8 cellular contexts compared by ENCODE assay signal in genomic region chr19:12610540-12611360, GRCh38. TPM values are rescaled to one million over a fixed set of nuclear protein-coding genes. Genes with fewer than 3 reads are reported as not detected.
DNase-seq lines count a peak whose midpoint lies in the region; ATAC-seq, FAIRE-seq and TF ChIP-seq lines count a peak whose summit lies in the region.

ZNF490 (minus strand) TSS chr19:12610813; CDS start chr19:12610680, 133 bp downstream.
ZNF791 (plus strand) TSS chr19:12610920; CDS start chr19:12611080, 160 bp downstream.

- H3K27me3 ChIP-seq in IMR-90 (ENCODE audit: control insufficient read depth, insufficient read depth, low read length) (no peaks in the 10 kb centered on the region), endothelial cell of umbilical vein (ENCODE audit: control insufficient read depth in 2 of 2, insufficient read depth in 2 of 2, low read length in 2 of 2) (no peaks in the 10 kb centered on the region)

- H3K23ac ChIP-seq in IMR-90 (ENCODE audit: low read depth, low read length): peak within 1 kb of the TSS; percentile 94; the same call in 1 of the 2 replicates

- CTCF ChIA-PET in IMR-90 (lab: Yijun Ruan, JAX): interaction anchor here (0.5 kb wide), 1 partner anchor 28 kb away, joined by 5 read pairs; no protein-coding TSS in a partner anchor
- CTCF ChIA-PET in OCI-LY7 (lab: Charles Lee; ENCODE audit: unreplicated experiment): interaction anchor here (0.8 kb wide), 1 partner anchor 115 kb away, joined by 3 read pairs; no protein-coding TSS in a partner anchor
- CTCF ChIA-PET in endothelial cell of umbilical vein (lab: Charles Lee): interaction anchor here (0.9 to 1.4 kb wide), 9 partner anchors 17 to 687 kb away, joined by 3 to 13 read pairs (median 3); no protein-coding TSS in a partner anchor

- H3K36me3 Mint-ChIP-seq in mesothelial cell of epicardium: peaks cover 11% of the 10 kb centered on the region

- H3K27me3 Mint-ChIP-seq in mesothelial cell of epicardium (ENCODE audit: low read depth): no peaks in the 10 kb centered on the region

- TF ChIP-seq POLR2A in IMR-90 (IDR thresholded peaks at IDR 0.05; ENCODE audit: low read depth, low read length) (peak; percentile 73), endothelial cell of umbilical vein (IDR thresholded peaks at IDR 0.05; ENCODE audit: low read depth, low read length) (peak; percentile 74)

- H3K4me2 ChIP-seq in IMR-90 (ENCODE audit: low read depth, low read length) (peak within 1 kb of the TSS; percentile 99), OCI-LY7 (ENCODE audit: low read length) (peak within 1 kb of the TSS; percentile 84), endothelial cell of umbilical vein (ENCODE audit: insufficient read depth, low read length) (peak within 1 kb of the TSS; percentile 99)

- H4K8ac ChIP-seq in IMR-90 (ENCODE audit: low read depth in 2 of 2, low read length in 2 of 2): peak within 1 kb of the TSS; percentile 37 to 94

- H3K9ac ChIP-seq in IMR-90 (ENCODE audit: low read depth, low read length) (peak within 1 kb of the TSS; percentile 83), endothelial cell of umbilical vein (replicated peaks; ENCODE audit: extremely low read depth, insufficient read depth, low read length) (peak within 1 kb of the TSS; percentile 91)

- H3K9me3 ChIP-seq in IMR-90 (ENCODE audit: control insufficient read depth, insufficient read depth, low read length): no peaks in the 10 kb centered on the region
- no peaks in the 10 kb centered on the region for H3K9me3 ChIP-seq in OCI-LY7 (ENCODE audit: low read length)
- H3K9me3 ChIP-seq in endothelial cell of umbilical vein (replicated peaks; ENCODE audit: control insufficient read depth, insufficient read depth, low read length): no peaks in the 10 kb centered on the region

- WGBS in IMR-90 (ENCODE audit: extremely low coverage in 2 of 2, insufficient read length in 1 of 2), 2 experiments: 1% methylated on average over 38 of the region's 61 CpGs; no CpG with 5 or more reads in 1 of the 2 experiments

- DNase-seq in D721Med (ENCODE audit: insufficient read length, low spot score) (peak; percentile 93), IMR-90 (peak; percentile 97), OCI-LY7 (ENCODE audit: low spot score) (peak; percentile 98), activated T-cell treated with anti-CD3 and anti-CD28 coated beads for 1 hour (ENCODE audit: low read depth) (peak; percentile 94), endothelial cell of umbilical vein (ENCODE audit: low read depth, low spot score) (peak; percentile 97), mesothelial cell of epicardium (ENCODE audit: low spot score in 2 of 2, unreplicated experiment in 2 of 2) (peak; percentile 95)
- peak; percentile 87 to 95 for DNase-seq in stimulated activated CD8-positive, alpha-beta memory T cell treated with anti-CD3 and anti-CD28 coated beads, Interleukin-15, amount 100 ng/mL, for 4 hours (ENCODE audit: low read depth in 2 of 2)

- peak within 1 kb of the TSS; percentile 89 for H4K5ac ChIP-seq in IMR-90 (ENCODE audit: low read depth, low read length)

- 0 out of 2 replicates have a peak, but pooled peaks cover 5% of the 10 kb centered on the region for H3K9me1 ChIP-seq in IMR-90 (ENCODE audit: insufficient read depth, low read length)
- H3K9me1 ChIP-seq in endothelial cell of umbilical vein (replicated peaks; ENCODE audit: control insufficient read depth, extremely low read depth, insufficient read depth, low read length): no peaks in the 10 kb centered on the region

- H3K4me1 ChIP-seq in IMR-90 (ENCODE audit: control insufficient read depth, insufficient read depth, low read length) (no peaks in the 10 kb centered on the region), OCI-LY7 (ENCODE audit: insufficient read depth, low read length, poor library complexity, severe bottlenecking) (peaks cover 37% of the 10 kb centered on the region), endothelial cell of umbilical vein (ENCODE audit: control insufficient read depth, extremely low read depth, insufficient read depth, low read length) (peaks cover 13% of the 10 kb centered on the region)

- POLR2A ChIA-PET in IMR-90 (lab: Charles Lee; ENCODE audit: unreplicated experiment): interaction anchor here (0.6 to 1.1 kb wide), 2 partner anchors 85 to 931 kb away, joined by 3 read pairs; no protein-coding TSS in a partner anchor
- POLR2A ChIA-PET in OCI-LY7 (lab: Charles Lee): interaction anchor here (0.5 to 0.7 kb wide), 5 partner anchors 32 to 728 kb away, joined by 3 to 4 read pairs (median 3); a partner anchor contains a TSS
- POLR2A ChIA-PET in endothelial cell of umbilical vein (lab: Charles Lee): interaction anchor here (0.5 to 1.3 kb wide), 4 partner anchors 19 to 269 kb away, joined by 3 to 10 read pairs (median 4); no protein-coding TSS in a partner anchor

- H3K4me3 ChIP-seq in IMR-90 (ENCODE audit: insufficient read depth, low read depth, low read length) (peak within 1 kb of the TSS; percentile 70), OCI-LY7 (ENCODE audit: low read depth, low read length, poor library complexity, severe bottlenecking) (peak within 1 kb of the TSS; percentile 90), endothelial cell of umbilical vein (replicated peaks in 1 of 3; ENCODE audit: insufficient read depth in 1 of 3, low read depth in 1 of 3, low read length in 3 of 3) (peak within 1 kb of the TSS; percentile 83 to 97 (median 91))

- H3K79me2 ChIP-seq in OCI-LY7 (ENCODE audit: insufficient read depth, low read depth, low read length): peaks cover 14% of the 10 kb centered on the region; the same call in 1 of the 2 replicates
- H3K79me2 ChIP-seq in endothelial cell of umbilical vein (ENCODE audit: control insufficient read depth, insufficient read depth, low read length): peaks cover 36% of the 10 kb centered on the region

- peak within 1 kb of the TSS; percentile 82 for H2BK5ac ChIP-seq in IMR-90 (ENCODE audit: low read depth, low read length, poor library complexity, severe bottlenecking)

- 0 out of 2 replicates have a peak within 1 kb of the TSS, but pooled peaks have one; percentile 2 for H2BK120ac ChIP-seq in IMR-90 (ENCODE audit: low read depth, low read length)

- TF ChIP-seq RAD21 in IMR-90 (IDR thresholded peaks at IDR 0.05; ENCODE audit: low read length): no peak

- H3K27ac ChIP-seq in IMR-90 (ENCODE audit: insufficient read depth, low read length) (peak within 1 kb of the TSS; percentile 81), OCI-LY7 (ENCODE audit: low read depth, low read length, poor library complexity, severe bottlenecking) (no peak within 1 kb of the TSS), endothelial cell of umbilical vein (ENCODE audit: insufficient read depth, low read depth, low read length) (peak within 1 kb of the TSS; percentile 91)

- no peaks in the 10 kb centered on the region for H3K9me2 ChIP-seq in OCI-LY7 (ENCODE audit: insufficient read depth, low read length)

- peak within 1 kb of the TSS; percentile 58 for H3K56ac ChIP-seq in IMR-90 (ENCODE audit: extremely low read depth, insufficient read depth, low read length)

- H2AFZ ChIP-seq in IMR-90 (replicated peaks; ENCODE audit: low read length, poor library complexity) (peak within 1 kb of the TSS; percentile 95), OCI-LY7 (ENCODE audit: low read length) (peak within 1 kb of the TSS; percentile 89), endothelial cell of umbilical vein (ENCODE audit: low read depth, low read length) (peak within 1 kb of the TSS; percentile 91)

- H3K9me3 Mint-ChIP-seq in mesothelial cell of epicardium: no peaks in the 10 kb centered on the region

- H3K79me1 ChIP-seq in IMR-90 (ENCODE audit: low read depth in 1 of 2, low read length in 2 of 2): peaks cover 17 to 48% of the 10 kb centered on the region in 2 experiments; a peak in 3 of 4 replicates

- peak within 1 kb of the TSS; percentile 91 for H3K4ac ChIP-seq in IMR-90 (ENCODE audit: low read depth, low read length)

- peak within 1 kb of the TSS; percentile 100 for H3K27ac Mint-ChIP-seq in mesothelial cell of epicardium

- dilution Hi-C loops in IMR-90 (cut with HindIII; ENCODE audit: low sequenced_read_pairs, unreplicated experiment) (no loop called here), endothelial cell of umbilical vein (cut with MboI; ENCODE audit: extremely low pct_ligation_motif_present, low sequenced_read_pairs) (no loop called here)

- peak within 1 kb of the TSS; percentile 93 for H2AK9ac ChIP-seq in IMR-90 (replicated peaks; ENCODE audit: low read depth, low read length, poor library complexity)

- peaks cover 12% of the 10 kb centered on the region for H3K4me1 Mint-ChIP-seq in mesothelial cell of epicardium

- in situ Hi-C loops in IMR-90 (cut with MboI; ENCODE audit: low sequenced_read_pairs): no loop called here

- H4K20me1 ChIP-seq in IMR-90 (ENCODE audit: insufficient read depth, low read length) (peaks cover 25% of the 10 kb centered on the region; the same call in 1 of the 2 replicates), OCI-LY7 (ENCODE audit: insufficient read depth, low read length) (peaks cover 5% of the 10 kb centered on the region; the same call in 1 of the 2 replicates), endothelial cell of umbilical vein (replicated peaks; ENCODE audit: control insufficient read depth, extremely low read depth, insufficient read depth, low read length) (no peaks in the 10 kb centered on the region)

- peak within 1 kb of the TSS; percentile 83 for H3K14ac ChIP-seq in IMR-90 (replicated peaks; ENCODE audit: low read depth, low read length)

- peak within 1 kb of the TSS; percentile 53 for H4K91ac ChIP-seq in IMR-90 (ENCODE audit: insufficient read depth, low read depth, low read length)

- peak; percentile 14 for TF ChIP-seq CTCF in D721Med (IDR thresholded peaks at IDR 0.05; ENCODE audit: insufficient read depth, missing control alignments)
- peak; percentile 18; the same call in 1 of the 2 replicates for TF ChIP-seq CTCF in IMR-90 (conservative IDR thresholded peaks at IDR 0.05; ENCODE audit: low read depth, low read length)
- peak; percentile 43; the same call in 1 of the 2 replicates for TF ChIP-seq CTCF in OCI-LY7 (conservative IDR thresholded peaks at IDR 0.05; ENCODE audit: low read length)
- peak; percentile 6 to 22 for TF ChIP-seq CTCF in endothelial cell of umbilical vein (IDR thresholded peaks at IDR 0.05; ENCODE audit: extremely low read depth in 1 of 2, insufficient read depth in 1 of 2, low read depth in 1 of 2, low read length in 2 of 2)
- TF ChIP-seq CTCF in mesothelial cell of epicardium (IDR thresholded peaks at IDR 0.05; ENCODE audit: unreplicated experiment): no peak

- peak within 1 kb of the TSS; percentile 60 for H2AK5ac ChIP-seq in IMR-90 (ENCODE audit: low read depth, low read length)

- H3K4me3 Mint-ChIP-seq in mesothelial cell of epicardium: peak within 1 kb of the TSS; percentile 100

- H3K36me3 ChIP-seq in IMR-90 (ENCODE audit: control insufficient read depth, insufficient read depth, low read length) (peaks cover 28% of the 10 kb centered on the region), OCI-LY7 (ENCODE audit: insufficient read depth, low read length) (peaks cover 6% of the 10 kb centered on the region), endothelial cell of umbilical vein (ENCODE audit: control insufficient read depth in 2 of 2, extremely low read depth in 1 of 2, insufficient read depth in 2 of 2, low read length in 2 of 2) (peaks cover 3 to 15% of the 10 kb centered on the region in 2 experiments)

- H3K18ac ChIP-seq in IMR-90 (ENCODE audit: low read depth, low read length): peak within 1 kb of the TSS; percentile 38

- no peak within 1 kb of the TSS for H2BK15ac ChIP-seq in IMR-90 (ENCODE audit: low read depth, low read length)

- FAIRE-seq in D721Med (lab: Jason Lieb, UNC) (no peak), endothelial cell of umbilical vein (lab: Jason Lieb, UNC) (peak; percentile 98)

- intact Hi-C loops in IMR-90 (cut with micrococcal nuclease): loop anchor here (1.0 kb wide), 1 partner anchor 59 kb away; a partner anchor contains a TSS
- intact Hi-C loops in OCI-LY7 (cut with micrococcal nuclease; ENCODE audit: unreplicated experiment): loop anchor here (2.0 kb wide), 1 partner anchor 54 kb away; no protein-coding TSS in a partner anchor
- intact Hi-C loops in endothelial cell of umbilical vein (cut with micrococcal nuclease): loop anchor here (1.0 to 10.0 kb wide), 5 partner anchors 59 to 316 kb away; partner anchors contain the start of genes GET3, TRIR, ZNF44 and ZNF443

- BruUV-seq in IMR-90 (replicated peaks; lab: Mats Ljungman, UMichigan) (no TSS peak), OCI-LY7 (replicated peaks; lab: Mats Ljungman, UMichigan) (no TSS peak), endothelial cell of umbilical vein (replicated peaks; lab: Mats Ljungman, UMichigan) (TSS peak; percentile 59)

- no peak within 1 kb of the TSS for H2BK20ac ChIP-seq in IMR-90 (ENCODE audit: low read depth, low read length)

- ATAC-seq in GM21526 (IDR thresholded peaks at IDR 0.05; ENCODE audit: low FRiP score, unreplicated experiment) (peak; percentile 57), IMR-90 (ENCODE audit: low read depth) (peak; percentile 99)

RNA-seq across cellular contexts. Expression of gene ZNF490, which starts in this region (rescaled TPM):
- total RNA-seq in IMR-90 (2012; rRNA removed): 8.1 and 9.0 TPM in 2 replicates
- 1.5 and 1.7 TPM in 2 replicates for polyA plus RNA-seq in IMR-90 (2012; rRNA removed)
- 0.38 and 0.56 TPM in 2 replicates for polyA plus RNA-seq in IMR-90 (2012; cell fraction: cytosol; rRNA removed)
- 0.60 and 1.7 TPM in 2 replicates for polyA plus RNA-seq in IMR-90 (2012; cell fraction: nucleus; rRNA removed; ENCODE audit: low replicate concordance)
- total RNA-seq in OCI-LY7 (2014; rRNA removed; shearing (Covaris generic)): 6.3 and 8.6 TPM in 2 replicates
- 8.1 and 11.2 TPM in 2 replicates for total RNA-seq in OCI-LY7 (2022)
- total RNA-seq in endothelial cell of umbilical vein: 5.7 and 6.3 TPM in 2 replicates
- polyA plus RNA-seq in endothelial cell of umbilical vein: 0.89 and 1.4 TPM in 2 replicates
- 1.7 and 1.9 TPM in 2 replicates for polyA plus RNA-seq in endothelial cell of umbilical vein (2011; cell fraction: cytosol; rRNA removed)
- polyA plus RNA-seq in endothelial cell of umbilical vein (2011; cell fraction: nucleus; rRNA removed): 1.5 and 2.8 TPM in 2 replicates
- polyA plus RNA-seq in endothelial cell of umbilical vein (2012): 0.70 and 1.8 TPM in 2 replicates
- polyA minus RNA-seq in endothelial cell of umbilical vein: 19.8 and 23.1 TPM in 2 replicates
- polyA minus RNA-seq in endothelial cell of umbilical vein (2011; cell fraction: cytosol; rRNA and poly(A)+ RNA removed): 3.4 TPM
- 6.3 and 7.5 TPM in 2 replicates for polyA minus RNA-seq in endothelial cell of umbilical vein (2011; cell fraction: nucleus; rRNA and poly(A)+ RNA removed)
- 12.4 to 13.9 TPM (median 13.6 TPM) in 3 replicates for total RNA-seq in mesothelial cell of epicardium

RNA-seq across cellular contexts. Expression of gene ZNF791, which starts in this region (rescaled TPM):
- 15.8 and 19.4 TPM in 2 replicates for total RNA-seq in IMR-90 (2012; rRNA removed)
- polyA plus RNA-seq in IMR-90 (2012; rRNA removed): 7.0 and 7.1 TPM in 2 replicates
- 2.1 and 2.2 TPM in 2 replicates for polyA plus RNA-seq in IMR-90 (2012; cell fraction: cytosol; rRNA removed)
- 2.6 and 10.8 TPM in 2 replicates for polyA plus RNA-seq in IMR-90 (2012; cell fraction: nucleus; rRNA removed; ENCODE audit: low replicate concordance)
- total RNA-seq in OCI-LY7 (2014; rRNA removed; shearing (Covaris generic)): 5.3 and 7.8 TPM in 2 replicates
- total RNA-seq in OCI-LY7 (2022): 17.1 and 18.2 TPM in 2 replicates
- 19.9 and 21.8 TPM in 2 replicates for total RNA-seq in endothelial cell of umbilical vein
- polyA plus RNA-seq in endothelial cell of umbilical vein: 6.4 and 8.3 TPM in 2 replicates
- 6.1 and 6.7 TPM in 2 replicates for polyA plus RNA-seq in endothelial cell of umbilical vein (2011; cell fraction: cytosol; rRNA removed)
- polyA plus RNA-seq in endothelial cell of umbilical vein (2011; cell fraction: nucleus; rRNA removed): 14.4 and 17.2 TPM in 2 replicates
- polyA plus RNA-seq in endothelial cell of umbilical vein (2012): 13.2 and 16.2 TPM in 2 replicates
- polyA minus RNA-seq in endothelial cell of umbilical vein: 13.7 and 18.3 TPM in 2 replicates
- 17.4 TPM for polyA minus RNA-seq in endothelial cell of umbilical vein (2011; cell fraction: cytosol; rRNA and poly(A)+ RNA removed)
- polyA minus RNA-seq in endothelial cell of umbilical vein (2011; cell fraction: nucleus; rRNA and poly(A)+ RNA removed): 19.2 and 22.6 TPM in 2 replicates
- 27.0 to 31.2 TPM (median 29.7 TPM) in 3 replicates for total RNA-seq in mesothelial cell of epicardium
